ENCODE assay signal across 7 cellular contexts in the genomic region with DNA sequence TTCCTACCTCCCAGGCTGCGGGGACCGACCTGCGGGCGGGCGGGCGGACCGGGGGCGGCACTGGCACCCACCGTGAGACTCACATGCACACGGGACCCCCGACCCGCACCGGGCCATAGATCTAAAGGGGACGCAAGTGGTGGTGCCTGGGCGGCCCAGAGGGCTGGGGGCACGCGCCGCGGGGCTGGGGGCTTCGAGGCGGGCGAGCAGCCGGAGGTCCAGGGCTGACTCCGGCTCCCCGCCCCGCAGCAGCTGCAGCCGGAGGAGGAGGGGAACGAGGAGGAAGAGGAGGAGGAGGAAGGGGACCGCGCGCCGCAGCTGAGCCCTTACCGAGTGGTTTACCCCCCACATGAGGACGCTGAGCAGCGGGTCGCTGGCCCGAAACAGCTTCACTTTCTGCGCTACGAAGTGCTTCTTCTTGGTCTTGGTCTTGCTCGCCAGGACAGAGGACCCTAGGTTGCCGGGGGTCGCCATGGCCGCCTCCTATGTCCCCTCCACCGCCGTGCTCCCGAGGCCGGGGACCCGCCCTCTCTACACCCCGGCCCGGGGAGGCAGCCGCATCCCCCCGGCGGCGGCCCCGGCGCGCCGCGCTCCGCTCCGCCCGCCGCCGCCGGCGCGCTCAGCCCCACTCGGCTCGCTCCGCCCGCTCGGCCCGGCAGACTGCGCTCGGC. TPM values are rescaled to one million over a fixed set of nuclear protein-coding genes. Genes with fewer than 3 reads are reported as not detected.
DNase-seq lines count a peak whose midpoint lies in the region; ATAC-seq, FAIRE-seq and TF ChIP-seq lines count a peak whose summit lies in the region.

No MANE protein-coding gene starts in this region.

- TF ChIP-seq POLR2A in spleen (IDR thresholded peaks at IDR 0.05), result peak in 1 of 3 donors; percentile 78

- 0 to 1% (median 1%) methylated on average over 34 to 75 of the region's 75 CpGs for WGBS in spleen, 5 donors

- H3K4me1 ChIP-seq in adipocyte (ENCODE audit: control insufficient read depth, insufficient read depth, low read length) (peaks cover 28% of the 10 kb centered on the region), iPS-15b (ENCODE audit: control insufficient read depth, insufficient read depth, low read length) (peaks cover 11% of the 10 kb centered on the region), spleen (peaks cover 21 to 54% (median 44%) of the 10 kb centered on the region in 6 donors)

- peak; percentile 35 for ATAC-seq in GM19023 (IDR thresholded peaks at IDR 0.05; ENCODE audit: unreplicated experiment)
- peak; percentile 14 for ATAC-seq in HG03039 (IDR thresholded peaks at IDR 0.05; ENCODE audit: unreplicated experiment)

- FAIRE-seq in RCC 7860 (lab: Jason Lieb, UNC), result no peak

- peak overlapping the region; percentile 87 for H3K4me3 ChIP-seq in adipocyte (ENCODE audit: low read length)
- H3K4me3 ChIP-seq in iPS-15b (ENCODE audit: low read depth, low read length), result peak overlapping the region; percentile 94
- peak overlapping the region; percentile 46 to 97 (median 90) for H3K4me3 ChIP-seq in spleen

- H3K9me3 ChIP-seq in adipocyte (ENCODE audit: control insufficient read depth, low read length) (no peaks in the 10 kb centered on the region), iPS-15b (ENCODE audit: control insufficient read depth, insufficient read depth, low read length) (no peaks in the 10 kb centered on the region), spleen (no peaks in the 10 kb centered on the region)

- intact Hi-C loops in spleen (cut with DNase I; ENCODE audit: low total_unique reads), result no loop called here

- H3K27me3 ChIP-seq in adipocyte (replicated peaks; ENCODE audit: control insufficient read depth, insufficient read depth, low read length), result no peaks in the 10 kb centered on the region
- peaks cover 10% of the 10 kb centered on the region for H3K27me3 ChIP-seq in iPS-15b (ENCODE audit: control insufficient read depth, insufficient read depth, low read length)
- no peaks in the 10 kb centered on the region for H3K27me3 ChIP-seq in spleen (replicated peaks in 1 of 7)

- H3K9ac ChIP-seq in adipocyte (ENCODE audit: low read length) (peak overlapping the region; percentile 95), iPS-15b (ENCODE audit: low read depth, low read length) (peak overlapping the region; percentile 70)

- TF ChIP-seq CTCF in spleen (IDR thresholded peaks at IDR 0.05 in 8 of 11, conservative IDR thresholded peaks at IDR 0.05 in 3 of 11), result no peak

- H3K36me3 ChIP-seq in adipocyte (ENCODE audit: control insufficient read depth, insufficient read depth, low read length, severe bottlenecking), result no peaks in the 10 kb centered on the region
- H3K36me3 ChIP-seq in iPS-15b (ENCODE audit: control insufficient read depth, insufficient read depth, low read length), result no peaks in the 10 kb centered on the region
- H3K36me3 ChIP-seq in spleen, result no peaks in the 10 kb centered on the region

- DNase-seq in RCC 7860 (ENCODE audit: low spot score) (peak; percentile 21), adipocyte (ENCODE audit: low read depth) (peak; percentile 52), spleen (peak; percentile 92), NCI-H2196 treated with DMSO at 0.1 percent for 48 hours (lab: John Stamatoyannopoulos, UW; ENCODE audit: unreplicated experiment) (no peak)

- peak overlapping the region; percentile 89 to 97 (median 95) for H3K27ac ChIP-seq in spleen

RNA-seq across cellular contexts. Expression of a gene that starts 0.4 kb away (rescaled TPM):
- 100 to 1,000 TPM in 5 of 7 donors, 10 to 100 TPM in 2; 95.1 to 168 (median 136) TPM for total RNA-seq in spleen
- 10 to 100 TPM; 30.1 to 35.7 (median 30.6) TPM for polyA plus RNA-seq in spleen
